ENCODE assay signal across 8 cellular contexts in genomic region chr4:184288451-184289178, GRCh38.
DNase-seq lines count a peak whose midpoint lies in the region; ATAC-seq and TF ChIP-seq lines count a peak whose summit lies in the region.

No MANE protein-coding gene starts in this region.

- no peaks in the 10 kb centered on the region for H3K36me3 Mint-ChIP-seq in nephron (ENCODE audit: low read depth)

- no peak overlapping the region for H3K4me3 ChIP-seq in BE2C (ENCODE audit: low read depth, low read length)

- H3K27ac ChIP-seq in VCaP = peak overlapping the region; percentile 89

- no peaks in the 10 kb centered on the region for H3K27me3 ChIP-seq in BE2C

- TF ChIP-seq CTCF in VCaP (conservative IDR thresholded peaks at IDR 0.05) = no peak
- no peak for TF ChIP-seq CTCF in nephron (IDR thresholded peaks at IDR 0.05; ENCODE audit: unreplicated experiment in 3 of 3)
- TF ChIP-seq CTCF in BE2C (IDR thresholded peaks at IDR 0.05; ENCODE audit: low read depth, low read length) = no peak
- no peak for TF ChIP-seq CTCF in omental fat pad (IDR thresholded peaks at IDR 0.05)

- ATAC-seq in HG02852 (IDR thresholded peaks at IDR 0.05; ENCODE audit: unreplicated experiment) (peak; percentile 66), omental fat pad (ENCODE audit: low FRiP score) (no peak)

- DNase-seq in activated CD4-positive, alpha-beta T cell treated with anti-CD3 and anti-CD28 coated beads for 48 hours = peak; percentile 65
- no peak for DNase-seq in activated CD4-positive, alpha-beta T cell treated with anti-CD3 and anti-CD28 coated beads, Interleukin-2, amount 50 U/mL, for 1 hour
- DNase-seq in BE2C (no peak), DMS79 (lab: John Stamatoyannopoulos, UW) (no peak), omental fat pad (ENCODE audit: low spot score) (no peak)

- no peaks in the 10 kb centered on the region for H3K9me3 Mint-ChIP-seq in nephron

- H3K36me3 ChIP-seq in BE2C = no peaks in the 10 kb centered on the region

- peaks cover 19% of the 10 kb centered on the region for H3K4me1 Mint-ChIP-seq in nephron

- H3K9me3 ChIP-seq in BE2C = no peaks in the 10 kb centered on the region

- no peaks in the 10 kb centered on the region for H3K4me1 ChIP-seq in BE2C

- H3K4me3 Mint-ChIP-seq in nephron = no peak overlapping the region

- H3K27me3 Mint-ChIP-seq in nephron (ENCODE audit: low read depth) = peaks cover 6% of the 10 kb centered on the region

- H3K27ac Mint-ChIP-seq in nephron = peak overlapping the region; percentile 49 to 81 (median 67)
